ENCODE assay signal across 13 cellular contexts in the genomic region with DNA sequence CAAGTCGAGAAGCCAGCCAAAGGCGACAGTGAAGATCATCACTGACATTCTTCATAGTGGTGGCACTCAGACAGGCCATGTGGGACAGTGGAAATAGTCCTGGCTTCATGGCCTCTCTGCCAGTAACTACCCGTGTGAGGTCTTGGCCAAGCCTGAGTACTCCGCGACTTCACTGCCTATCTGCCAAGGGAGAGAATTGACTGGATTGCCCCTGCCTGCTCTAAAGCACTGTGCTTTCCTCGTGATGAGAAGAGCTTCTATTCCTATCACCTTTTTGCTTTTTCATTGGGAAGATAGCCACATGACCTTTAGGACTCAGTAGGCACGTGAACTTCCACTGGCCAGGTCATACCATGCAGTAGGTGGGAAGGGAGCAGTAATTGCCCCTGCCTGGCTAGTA.
DNase-seq lines count a peak whose midpoint lies in the region; ATAC-seq and TF ChIP-seq lines count a peak whose summit lies in the region.
"Had no signal": no experiment of that assay in that cellular context is flagged by ENCODE, and none has a peak within 500 bp of the region (broad histone marks: within the 10 kb centered on the region; RNA-seq: fewer than 3 reads in every experiment).

No MANE protein-coding gene starts in this region.

- ATAC-seq in T-helper 17 cell (peak; percentile 4), right cardiac atrium (peak; percentile 8 to 30), upper lobe of left lung (ENCODE audit: low FRiP score in 2 of 2) (no peak), HG03521 (IDR thresholded peaks at IDR 0.05; ENCODE audit: unreplicated experiment) (no peak), GM19035 (IDR thresholded peaks at IDR 0.05; ENCODE audit: unreplicated experiment) (no peak), esophagus mucosa (no peak)
- ATAC-seq: HCT116 had no signal

- H3K79me2 ChIP-seq in mammary epithelial cell (ENCODE audit: insufficient read depth, low read length), result no peaks in the 10 kb centered on the region

- in situ Hi-C loops in mammary epithelial cell (cut with MboI; ENCODE audit: low sequenced_read_pairs in 2 of 2), result no loop called here

- H3K27ac Mint-ChIP-seq in MCF 10A (ENCODE audit: low read depth, unreplicated experiment), result peak overlapping the region; percentile 32
- peak overlapping the region; percentile 74 for H3K27ac Mint-ChIP-seq in T-helper 17 cell

- H3K27me3 ChIP-seq in mammary epithelial cell (ENCODE audit: insufficient read depth, low read length) (no peaks in the 10 kb centered on the region), right cardiac atrium (ENCODE audit: control insufficient read depth, insufficient read depth) (no peaks in the 10 kb centered on the region), upper lobe of left lung (no peaks in the 10 kb centered on the region)
- H3K27me3 ChIP-seq: body of pancreas had no signal

- no peaks in the 10 kb centered on the region for H3K36me3 ChIP-seq in mammary epithelial cell (ENCODE audit: insufficient read depth, low read length)
- H3K36me3 ChIP-seq in upper lobe of left lung, result no peaks in the 10 kb centered on the region

- H3K4me3 Mint-ChIP-seq in MCF 10A (ENCODE audit: unreplicated experiment) (no peak overlapping the region), T-helper 17 cell (peak overlapping the region; percentile 21)

- no peak for TF ChIP-seq POLR2A in upper lobe of left lung (IDR thresholded peaks at IDR 0.05)

- H3K9ac ChIP-seq in mammary epithelial cell (ENCODE audit: insufficient read depth, low read length), result no peak overlapping the region

- H3K27me3 Mint-ChIP-seq in MCF 10A (ENCODE audit: insufficient read depth, unreplicated experiment), result no peaks in the 10 kb centered on the region
- H3K27me3 Mint-ChIP-seq in T-helper 17 cell, result peaks cover 7% of the 10 kb centered on the region

- dilution Hi-C loops in mammary epithelial cell (cut with HindIII; ENCODE audit: low sequenced_read_pairs), result no loop called here

- H3K4me3 ChIP-seq in mammary epithelial cell (replicated peaks in 1 of 3; ENCODE audit: insufficient read depth in 1 of 3, low read depth in 2 of 3, low read length in 3 of 3), result no peak overlapping the region
- no peak overlapping the region for H3K4me3 ChIP-seq in right cardiac atrium (ENCODE audit: low read length)
- no peak overlapping the region for H3K4me3 ChIP-seq in upper lobe of left lung
- H3K4me3 ChIP-seq: body of pancreas, K562 had no signal

- intact Hi-C loops in MCF 10A (cut with micrococcal nuclease), result no loop called here
- intact Hi-C loops in mammary epithelial cell (cut with micrococcal nuclease), result no loop called here
- intact Hi-C loops in right cardiac atrium (cut with DNase I), result no loop called here

- TF ChIP-seq EP300 in upper lobe of left lung (IDR thresholded peaks at IDR 0.05), result no peak

- H3K27ac ChIP-seq in mammary epithelial cell (ENCODE audit: insufficient read depth, low read depth, low read length) (no peak overlapping the region), right cardiac atrium (ENCODE audit: low read length) (no peak overlapping the region), upper lobe of left lung (peak overlapping the region; percentile 7 to 62 (median 37))
- H3K27ac ChIP-seq: body of pancreas had no signal

- POLR2A ChIA-PET in MCF 10A (lab: Yijun Ruan, JAX), result no interaction called here

- peaks cover 10% of the 10 kb centered on the region for H3K36me3 Mint-ChIP-seq in MCF 10A (ENCODE audit: insufficient read depth, unreplicated experiment)
- H3K36me3 Mint-ChIP-seq in T-helper 17 cell (ENCODE audit: low read depth), result no peaks in the 10 kb centered on the region

- no peaks in the 10 kb centered on the region for H4K20me1 ChIP-seq in mammary epithelial cell (ENCODE audit: insufficient read depth, low read length)

- 76% methylated on average over 4 of the region's 7 CpGs for WGBS in mammary epithelial cell (ENCODE audit: low coverage, missing lambda C conversion rate)
- WGBS in right cardiac atrium, result 78% methylated on average over 7 of the region's 7 CpGs
- 77 to 84% methylated on average over 7 of the region's 7 CpGs for WGBS in upper lobe of left lung, 2 donors

- BruUV-seq in MCF 10A (replicated peaks; lab: Mats Ljungman, UMichigan), result no TSS peak
- no TSS peak for BruUV-seq in mammary epithelial cell (replicated peaks; lab: Mats Ljungman, UMichigan)

- H3K9me3 ChIP-seq in mammary epithelial cell (replicated peaks; ENCODE audit: insufficient read depth, low read length) (no peaks in the 10 kb centered on the region), T-helper 17 cell (ENCODE audit: control insufficient read depth, low read length, poor library complexity, severe bottlenecking) (no peaks in the 10 kb centered on the region), right cardiac atrium (ENCODE audit: control insufficient read depth, low read length) (no peaks in the 10 kb centered on the region), upper lobe of left lung (no peaks in the 10 kb centered on the region)
- H3K9me3 ChIP-seq: body of pancreas had no signal

- CTCF ChIA-PET in MCF 10A (lab: Yijun Ruan, JAX), result interaction anchor here (1.3 kb wide), 1 partner anchor 63 kb away, joined by 5 read pairs; no protein-coding TSS in a partner anchor
- CTCF ChIA-PET in mammary epithelial cell (lab: Charles Lee; ENCODE audit: low non-redundant PET), result no interaction called here

- DNase-seq in MCF 10A (ENCODE audit: unreplicated experiment) (no peak), mammary epithelial cell (no peak), T-helper 17 cell (no peak), right cardiac atrium (no peak), upper lobe of left lung (no peak)
- DNase-seq: AML-193, NCI-H2227 treated with DMSO at 0.1 percent for 48 hours had no signal

- H3K9me3 Mint-ChIP-seq in MCF 10A (ENCODE audit: unreplicated experiment), result no peaks in the 10 kb centered on the region

- no peak overlapping the region for H2AFZ ChIP-seq in mammary epithelial cell (ENCODE audit: low read depth, low read length)

- TF ChIP-seq CTCF in MCF 10A (IDR thresholded peaks at IDR 0.05; ENCODE audit: unreplicated experiment) (no peak), mammary epithelial cell (conservative IDR thresholded peaks at IDR 0.05 in 1 of 2, IDR thresholded peaks at IDR 0.05 in 1 of 2; ENCODE audit: extremely low read depth in 1 of 2, insufficient read depth in 1 of 2, low read depth in 1 of 2, low read length in 2 of 2) (no peak), upper lobe of left lung (IDR thresholded peaks at IDR 0.05) (no peak)

- H3K4me1 Mint-ChIP-seq in MCF 10A (ENCODE audit: insufficient read depth, unreplicated experiment) (peaks cover 21% of the 10 kb centered on the region), T-helper 17 cell (peaks cover 32% of the 10 kb centered on the region)

- H3K4me1 ChIP-seq in mammary epithelial cell (ENCODE audit: insufficient read depth, low read length) (no peaks in the 10 kb centered on the region), right cardiac atrium (ENCODE audit: control insufficient read depth, insufficient read depth, low read length) (peaks cover 7% of the 10 kb centered on the region), upper lobe of left lung (peaks cover 3 to 19% (median 15%) of the 10 kb centered on the region in 4 donors)
- H3K4me1 ChIP-seq: body of pancreas had no signal

- H3K4me2 ChIP-seq in mammary epithelial cell (ENCODE audit: insufficient read depth, low read depth, low read length), result no peak overlapping the region

Comparison
In these comparisons a context has a peak if more than half of its experiments do, and no peak if none do; other contexts are left out.
1. H3K27ac ChIP-seq: peak in upper lobe of left lung (4 of 4); none in mammary epithelial cell (single experiment) and right cardiac atrium (single experiment).
2. ATAC-seq: peak in T-helper 17 cell (single experiment) and right cardiac atrium (2 of 2); none in upper lobe of left lung (0 of 2), HG03521 (single experiment), GM19035 (single experiment) and esophagus mucosa (single experiment).